Comparison of ENCODE assay signal across 9 cellular contexts in genomic region chr13:23876265-23876664, GRCh38. TPM values are rescaled to one million over a fixed set of nuclear protein-coding genes. Genes with fewer than 3 reads are reported as not detected.
DNase-seq lines count a peak whose midpoint lies in the region; ATAC-seq and TF ChIP-seq lines count a peak whose summit lies in the region.
"Had no signal": no experiment of that assay in that cellular context is flagged by ENCODE, and none has a peak within 500 bp of the region (broad histone marks: within the 10 kb centered on the region; RNA-seq: fewer than 3 reads in every experiment).

No MANE protein-coding gene starts in this region.

- intact Hi-C loops in heart left ventricle (cut with DNase I): loop anchor here in 6 of 10 donors (10.0 kb wide), 5 partner anchors 161 to 511 kb away; partner anchors contain the start of gene TNFRSF19 (in 3 of the 6)
- intact Hi-C loops in left cardiac atrium (cut with DNase I): loop anchor here in 1 of 2 donors (10.0 kb wide), 1 partner anchor 301 kb away; the partner anchor contains the start of gene TNFRSF19

- no peak overlapping the region for H3K4me3 Mint-ChIP-seq in type B pancreatic cell

- ATAC-seq in heart left ventricle: no peak
- no peak for ATAC-seq in left cardiac atrium
- ATAC-seq in GM21737 (IDR thresholded peaks at IDR 0.05; ENCODE audit: unreplicated experiment): no peak

- no peaks in the 10 kb centered on the region for H3K9me3 ChIP-seq in heart left ventricle

- no peak for TF ChIP-seq POLR2A in heart left ventricle (IDR thresholded peaks at IDR 0.05)

- H3K27me3 Mint-ChIP-seq in type B pancreatic cell: no peaks in the 10 kb centered on the region

- DNase-seq in heart left ventricle (no peak), left cardiac atrium (no peak), NCI-H69 (lab: John Stamatoyannopoulos, UW) (peak; percentile 9), fibroblast of peridontal ligament (ENCODE audit: extremely low read depth) (peak; percentile 42), type B pancreatic cell (ENCODE audit: extremely low spot score, unreplicated experiment) (no peak), NCI-H2107 (lab: John Stamatoyannopoulos, UW) (no peak)
- DNase-seq in effector CD8-positive, alpha-beta T cell (lab: John Stamatoyannopoulos, UW): no peak

- no peaks in the 10 kb centered on the region for H3K9me3 Mint-ChIP-seq in type B pancreatic cell

- H3K36me3 ChIP-seq in heart left ventricle: peaks cover 0 to 33% (median 21%) of the 10 kb centered on the region in 9 donors

- WGBS in heart left ventricle, 4 donors: 73 to 79% (median 75%) methylated on average over 2 of the region's 2 CpGs

- no peaks in the 10 kb centered on the region for H3K4me1 Mint-ChIP-seq in type B pancreatic cell (ENCODE audit: unreplicated experiment)

- H3K27me3 ChIP-seq in heart left ventricle: no peaks in the 10 kb centered on the region

- H3K27ac Mint-ChIP-seq in type B pancreatic cell: no peak overlapping the region

- H3K36me3 Mint-ChIP-seq in type B pancreatic cell: peaks cover 10% of the 10 kb centered on the region

- TF ChIP-seq CTCF in heart left ventricle (IDR thresholded peaks at IDR 0.05): peak in 8 of 12 donors; percentile 10 to 45 (median 22)
- TF ChIP-seq CTCF in type B pancreatic cell (conservative IDR thresholded peaks at IDR 0.05): peak; percentile 65

- peaks cover 0 to 3% (median 0%) of the 10 kb centered on the region in 12 donors for H3K4me1 ChIP-seq in heart left ventricle

- H3K4me3 ChIP-seq in heart left ventricle: no peak overlapping the region
- H3K4me3 ChIP-seq: lung had no signal

- H3K27ac ChIP-seq in heart left ventricle: no peak overlapping the region

RNA-seq across cellular contexts. Expression of gene MIPEP, which starts 12.9 kb away (rescaled TPM):
- total RNA-seq in heart left ventricle (10 to 100 TPM; 21.5 to 88.1 (median 42.1) TPM), left cardiac atrium (10 to 100 TPM; 46.0 to 64.6 TPM), type B pancreatic cell (ENCODE audit: low replicate concordance) (29.9 and 41.8 TPM in 2 replicates)
- 10 to 100 TPM; 26.0 to 58.6 TPM for polyA plus RNA-seq in heart left ventricle

RNA-seq across cellular contexts. Expression of gene C1QTNF9B, which starts 21.0 kb away (rescaled TPM):
- total RNA-seq in heart left ventricle (1 to 10 TPM in 2 of 9 donors, under 1 TPM in 4, not detected in 3; 0.37 to 2.0 (median 0.56) TPM), left cardiac atrium (1 to 10 TPM in 1 of 2 donors, not detected in 1; 1.3 TPM), type B pancreatic cell (ENCODE audit: low replicate concordance) (not detected in 2 replicates)
- 1 to 10 TPM; 1.8 to 3.1 TPM for polyA plus RNA-seq in heart left ventricle
- polyA plus RNA-seq: lung had no signal

Comparison
In these comparisons a context has a peak if more than half of its experiments do, and no peak if none do; other contexts are left out.
1. DNase-seq: peak in NCI-H69 (single experiment) and fibroblast of peridontal ligament (single experiment); none in heart left ventricle (0 of 5), left cardiac atrium (single experiment), type B pancreatic cell (single experiment), effector CD8-positive, alpha-beta T cell (single experiment) and NCI-H2107 (single experiment).